ENCODE assay signal across 22 cellular contexts in genomic region chr1:76408303-76408702, GRCh38.
"Had no signal": no experiment of that assay in that cellular context is flagged by ENCODE, and none has a peak within 500 bp of the region (broad histone marks: within the 10 kb centered on the region; RNA-seq: fewer than 3 reads in every experiment).

No MANE protein-coding gene starts in this region.

- FAIRE-seq: colon, kidney, small intestine had no signal

- DNase-seq: effector CD4-positive, alpha-beta T cell; gastrocnemius medialis; heart left ventricle; kidney; mesendoderm; naive thymus-derived CD8-positive, alpha-beta T cell; nephron progenitor cell; occipital lobe; ovary; right lobe of liver; small intestine; stimulated activated CD4-positive, alpha-beta T cell treated with anti-CD3 and anti-CD28 coated beads, Interleukin-15, amount 100 ng/mL, for 24 hours; stimulated activated CD4-positive, alpha-beta T cell treated with anti-CD3 and anti-CD28 coated beads, Interleukin-2, amount 100 ng/mL, for 48 hours; stimulated activated naive B cell treated with anti-CD40 and anti-IgM and Interleukin-4, amounts not matched to agents 10 μg/mL and 1 μg/mL and 100 μg/mL, for 72 hours; stimulated activated naive CD8-positive, alpha-beta T cell treated with anti-CD3 and anti-CD28 coated beads, Interleukin-15, amount 100 ng/mL, for 72 hours; thyroid gland; trophoblast cell had no signal

- H3K4me3 ChIP-seq: dorsolateral prefrontal cortex, gastrocnemius medialis, heart left ventricle, hepatocyte, lung, ovary, right lobe of liver, thyroid gland had no signal

- ATAC-seq: gastrocnemius medialis; heart left ventricle; left lobe of liver; naive thymus-derived CD8-positive, alpha-beta T cell; right lobe of liver; stimulated activated naive B cell treated with anti-CD40 and anti-IgM and Interleukin-4, amounts not matched to agents 10 μg/mL and 1 μg/mL and 100 μg/mL, for 72 hours; stimulated activated naive CD8-positive, alpha-beta T cell treated with anti-CD3 and anti-CD28 coated beads, Interleukin-15, amount 100 ng/mL, for 72 hours had no signal

- H3K27me3 ChIP-seq: dorsolateral prefrontal cortex, gastrocnemius medialis, heart left ventricle, hepatocyte, ovary, right lobe of liver, thyroid gland had no signal

- H3K36me3 ChIP-seq: gastrocnemius medialis, heart left ventricle, ovary, right lobe of liver, thyroid gland had no signal
